In the genomic region with DNA sequence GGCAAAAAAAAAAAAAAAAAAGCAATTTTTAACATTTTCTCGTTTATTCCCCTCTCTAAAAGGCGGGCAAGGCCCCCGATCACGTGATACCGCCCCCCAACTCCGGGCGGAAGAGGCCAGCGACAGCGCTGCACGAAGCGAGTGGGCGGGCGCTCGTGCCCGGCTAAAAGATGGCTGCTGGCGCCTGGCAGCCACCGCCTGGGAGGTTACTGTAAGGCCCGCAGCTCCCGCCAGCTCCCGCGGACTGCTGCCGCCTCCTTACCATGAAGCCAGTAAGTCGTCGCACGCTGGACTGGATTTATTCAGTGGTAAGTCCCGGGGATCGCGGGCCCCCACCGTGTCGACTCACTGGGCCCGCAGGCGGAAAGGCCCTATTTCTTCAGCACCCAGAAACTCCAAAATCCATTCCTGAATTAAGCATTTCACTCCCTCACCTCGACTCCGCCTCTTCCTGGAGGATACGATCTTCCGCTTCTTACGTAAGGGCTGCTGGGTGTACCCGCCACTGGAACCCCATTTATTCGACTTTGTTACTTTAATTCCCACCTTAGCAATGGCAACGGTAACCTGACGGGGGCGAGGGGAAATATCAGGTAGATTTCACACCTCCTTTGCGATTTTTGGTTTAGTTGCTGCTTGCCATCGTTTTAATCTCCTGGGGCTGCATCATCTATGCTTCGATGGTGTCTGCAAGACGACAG, we compare ENCODE assay signal across 8 cellular contexts. TPM values are rescaled to one million over a fixed set of nuclear protein-coding genes. Genes with fewer than 3 reads are reported as not detected.
DNase-seq lines count a peak whose midpoint lies in the region; ATAC-seq, FAIRE-seq and TF ChIP-seq lines count a peak whose summit lies in the region.

A gene with protein sequence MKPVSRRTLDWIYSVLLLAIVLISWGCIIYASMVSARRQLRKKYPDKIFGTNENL (plus strand): TSS at position 156 of the 701 bp plus-strand sequence. CDS start 108 bp downstream, at position 264.
A gene (minus strand): TSS at position 415 of the 701 bp plus-strand sequence. CDS start 150 bp downstream, at position 265.

- H3K4me1 Mint-ChIP-seq in WTC11, result peaks cover 24% of the 10 kb centered on the region

- no peaks in the 10 kb centered on the region for H3K27me3 ChIP-seq in bronchial epithelial cell (ENCODE audit: control insufficient read depth, insufficient read depth, low read length)

- peak within 1 kb of the TSS; percentile 99 for H3K27ac Mint-ChIP-seq in WTC11

- ATAC-seq in GM19025 (IDR thresholded peaks at IDR 0.05; ENCODE audit: low read depth, unreplicated experiment) (peak; percentile 64), HG03280 (IDR thresholded peaks at IDR 0.05; ENCODE audit: unreplicated experiment) (peak; percentile 70), WTC11 (peak; percentile 61)

- no peak for FAIRE-seq in bronchial epithelial cell (lab: Jason Lieb, UNC)

- CTCF ChIA-PET in WTC11 (lab: Charles Lee), result interaction anchor here (0.6 to 4.7 kb wide), 6 partner anchors 20 to 1173 kb away, joined by 3 to 49 read pairs (median 8); a partner anchor contains a TSS

- no peaks in the 10 kb centered on the region for H3K36me3 ChIP-seq in bronchial epithelial cell (ENCODE audit: control insufficient read depth, insufficient read depth, low read length)

- no peaks in the 10 kb centered on the region for H3K27me3 Mint-ChIP-seq in WTC11 (ENCODE audit: low read depth)

- peak; percentile 56 for DNase-seq in AG09319 (ENCODE audit: extremely low read depth, low read depth)
- DNase-seq in NCI-H345 (lab: John Stamatoyannopoulos, UW), result peak; percentile 94
- DNase-seq in WTC11 (ENCODE audit: low spot score), result peak; percentile 88
- DNase-seq in bronchial epithelial cell (ENCODE audit: low read depth), result peak; percentile 85
- peak; percentile 97 for DNase-seq in inferior parietal cortex (ENCODE audit: extremely low spot score)
- DNase-seq in stimulated activated CD4-positive, alpha-beta T cell treated with anti-CD3 and anti-CD28 coated beads, Interleukin-12 subunit alpha, Interleukin-12 subunit beta, amount 100 ng/mL, for 24 hours (ENCODE audit: low read depth in 2 of 2), result peak; percentile 79 to 83

- POLR2A ChIA-PET in WTC11 (lab: Charles Lee), result interaction anchor here (0.6 to 3.8 kb wide), 4 partner anchors 13 to 120 kb away, joined by 3 to 36 read pairs (median 4); a partner anchor contains a TSS

- no peak for TF ChIP-seq CTCF in AG09319 (IDR thresholded peaks at IDR 0.05; ENCODE audit: low read depth, low read length)
- no peak for TF ChIP-seq CTCF in WTC11 (IDR thresholded peaks at IDR 0.05)
- no peak for TF ChIP-seq CTCF in bronchial epithelial cell (IDR thresholded peaks at IDR 0.05; ENCODE audit: insufficient read depth, low read length, severe bottlenecking)

- peaks cover 16% of the 10 kb centered on the region for H3K36me3 Mint-ChIP-seq in WTC11

- peak within 1 kb of the TSS; percentile 63 for H3K4me3 ChIP-seq in bronchial epithelial cell (ENCODE audit: low read depth, low read length)

- H3K4me3 Mint-ChIP-seq in WTC11, result peak within 1 kb of the TSS; percentile 91

- H3K9me3 Mint-ChIP-seq in WTC11, result no peaks in the 10 kb centered on the region

TF ChIP-seq in WTC11, 78 proteins besides CTCF, POLR2A, EP300 and RAD21 (continues in another document):
- TF ChIP-seq, protein P1, sequence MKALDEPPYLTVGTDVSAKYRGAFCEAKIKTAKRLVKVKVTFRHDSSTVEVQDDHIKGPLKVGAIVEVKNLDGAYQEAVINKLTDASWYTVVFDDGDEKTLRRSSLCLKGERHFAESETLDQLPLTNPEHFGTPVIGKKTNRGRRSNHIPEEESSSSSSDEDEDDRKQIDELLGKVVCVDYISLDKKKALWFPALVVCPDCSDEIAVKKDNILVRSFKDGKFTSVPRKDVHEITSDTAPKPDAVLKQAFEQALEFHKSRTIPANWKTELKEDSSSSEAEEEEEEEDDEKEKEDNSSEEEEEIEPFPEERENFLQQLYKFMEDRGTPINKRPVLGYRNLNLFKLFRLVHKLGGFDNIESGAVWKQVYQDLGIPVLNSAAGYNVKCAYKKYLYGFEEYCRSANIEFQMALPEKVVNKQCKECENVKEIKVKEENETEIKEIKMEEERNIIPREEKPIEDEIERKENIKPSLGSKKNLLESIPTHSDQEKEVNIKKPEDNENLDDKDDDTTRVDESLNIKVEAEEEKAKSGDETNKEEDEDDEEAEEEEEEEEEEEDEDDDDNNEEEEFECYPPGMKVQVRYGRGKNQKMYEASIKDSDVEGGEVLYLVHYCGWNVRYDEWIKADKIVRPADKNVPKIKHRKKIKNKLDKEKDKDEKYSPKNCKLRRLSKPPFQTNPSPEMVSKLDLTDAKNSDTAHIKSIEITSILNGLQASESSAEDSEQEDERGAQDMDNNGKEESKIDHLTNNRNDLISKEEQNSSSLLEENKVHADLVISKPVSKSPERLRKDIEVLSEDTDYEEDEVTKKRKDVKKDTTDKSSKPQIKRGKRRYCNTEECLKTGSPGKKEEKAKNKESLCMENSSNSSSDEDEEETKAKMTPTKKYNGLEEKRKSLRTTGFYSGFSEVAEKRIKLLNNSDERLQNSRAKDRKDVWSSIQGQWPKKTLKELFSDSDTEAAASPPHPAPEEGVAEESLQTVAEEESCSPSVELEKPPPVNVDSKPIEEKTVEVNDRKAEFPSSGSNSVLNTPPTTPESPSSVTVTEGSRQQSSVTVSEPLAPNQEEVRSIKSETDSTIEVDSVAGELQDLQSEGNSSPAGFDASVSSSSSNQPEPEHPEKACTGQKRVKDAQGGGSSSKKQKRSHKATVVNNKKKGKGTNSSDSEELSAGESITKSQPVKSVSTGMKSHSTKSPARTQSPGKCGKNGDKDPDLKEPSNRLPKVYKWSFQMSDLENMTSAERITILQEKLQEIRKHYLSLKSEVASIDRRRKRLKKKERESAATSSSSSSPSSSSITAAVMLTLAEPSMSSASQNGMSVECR (CRISPR knock-in tag; IDR thresholded peaks at IDR 0.05; ENCODE audit: borderline replicate concordance), result peak; percentile 88; the same call in 1 of the 2 replicates
- TF ChIP-seq, protein P2, sequence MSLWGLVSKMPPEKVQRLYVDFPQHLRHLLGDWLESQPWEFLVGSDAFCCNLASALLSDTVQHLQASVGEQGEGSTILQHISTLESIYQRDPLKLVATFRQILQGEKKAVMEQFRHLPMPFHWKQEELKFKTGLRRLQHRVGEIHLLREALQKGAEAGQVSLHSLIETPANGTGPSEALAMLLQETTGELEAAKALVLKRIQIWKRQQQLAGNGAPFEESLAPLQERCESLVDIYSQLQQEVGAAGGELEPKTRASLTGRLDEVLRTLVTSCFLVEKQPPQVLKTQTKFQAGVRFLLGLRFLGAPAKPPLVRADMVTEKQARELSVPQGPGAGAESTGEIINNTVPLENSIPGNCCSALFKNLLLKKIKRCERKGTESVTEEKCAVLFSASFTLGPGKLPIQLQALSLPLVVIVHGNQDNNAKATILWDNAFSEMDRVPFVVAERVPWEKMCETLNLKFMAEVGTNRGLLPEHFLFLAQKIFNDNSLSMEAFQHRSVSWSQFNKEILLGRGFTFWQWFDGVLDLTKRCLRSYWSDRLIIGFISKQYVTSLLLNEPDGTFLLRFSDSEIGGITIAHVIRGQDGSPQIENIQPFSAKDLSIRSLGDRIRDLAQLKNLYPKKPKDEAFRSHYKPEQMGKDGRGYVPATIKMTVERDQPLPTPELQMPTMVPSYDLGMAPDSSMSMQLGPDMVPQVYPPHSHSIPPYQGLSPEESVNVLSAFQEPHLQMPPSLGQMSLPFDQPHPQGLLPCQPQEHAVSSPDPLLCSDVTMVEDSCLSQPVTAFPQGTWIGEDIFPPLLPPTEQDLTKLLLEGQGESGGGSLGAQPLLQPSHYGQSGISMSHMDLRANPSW (CRISPR knock-in tag; conservative IDR thresholded peaks at IDR 0.05; ENCODE audit: low read depth), result no peak
- TF ChIP-seq EMX1 (CRISPR knock-in tag; IDR thresholded peaks at IDR 0.05) (no peak), SP1 (CRISPR knock-in tag; conservative IDR thresholded peaks at IDR 0.05) (peak; percentile 90), NFATC4 (CRISPR knock-in tag; IDR thresholded peaks at IDR 0.05) (no peak), FOXP1 (CRISPR knock-in tag; IDR thresholded peaks at IDR 0.05; ENCODE audit: borderline replicate concordance) (peak; percentile 61; the same call in 1 of the 2 replicates)
- TF ChIP-seq, protein P3, sequence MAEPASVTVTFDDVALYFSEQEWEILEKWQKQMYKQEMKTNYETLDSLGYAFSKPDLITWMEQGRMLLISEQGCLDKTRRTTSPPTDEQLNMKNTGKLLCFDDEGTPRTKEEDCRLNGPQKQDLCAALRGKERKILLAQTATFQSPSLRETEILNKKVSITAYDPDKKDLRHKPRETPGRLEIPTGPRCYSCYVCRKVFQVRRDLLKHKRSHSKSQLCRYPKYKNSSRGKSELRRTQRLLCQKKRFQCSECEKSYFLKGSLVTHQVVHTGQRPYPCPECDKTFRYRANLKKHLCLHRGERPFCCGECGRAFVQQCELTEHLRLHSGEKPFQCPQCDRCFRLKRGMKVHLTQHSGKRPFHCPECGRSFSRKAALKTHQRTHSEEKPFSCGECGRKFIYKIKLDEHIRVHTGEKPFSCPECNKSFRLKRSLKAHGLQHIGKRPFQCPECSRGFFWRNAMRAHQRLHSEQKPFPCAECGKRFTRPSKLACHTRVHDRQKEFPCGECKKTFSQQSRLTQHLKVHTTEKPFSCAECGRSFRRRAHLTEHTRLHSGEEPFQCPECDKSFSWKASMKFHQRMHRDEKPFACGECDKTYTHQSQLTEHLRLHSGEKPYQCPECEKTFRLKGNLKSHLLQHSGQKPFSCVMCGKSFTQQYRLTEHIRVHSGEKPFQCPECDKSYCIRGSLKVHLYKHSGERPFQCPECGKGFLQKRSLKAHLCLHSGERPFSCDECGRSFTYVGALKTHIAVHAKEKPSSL (CRISPR knock-in tag; conservative IDR thresholded peaks at IDR 0.05), result 0 out of 2 replicates have a peak, but pooled peaks have one; percentile 58
- TF ChIP-seq, protein P4, sequence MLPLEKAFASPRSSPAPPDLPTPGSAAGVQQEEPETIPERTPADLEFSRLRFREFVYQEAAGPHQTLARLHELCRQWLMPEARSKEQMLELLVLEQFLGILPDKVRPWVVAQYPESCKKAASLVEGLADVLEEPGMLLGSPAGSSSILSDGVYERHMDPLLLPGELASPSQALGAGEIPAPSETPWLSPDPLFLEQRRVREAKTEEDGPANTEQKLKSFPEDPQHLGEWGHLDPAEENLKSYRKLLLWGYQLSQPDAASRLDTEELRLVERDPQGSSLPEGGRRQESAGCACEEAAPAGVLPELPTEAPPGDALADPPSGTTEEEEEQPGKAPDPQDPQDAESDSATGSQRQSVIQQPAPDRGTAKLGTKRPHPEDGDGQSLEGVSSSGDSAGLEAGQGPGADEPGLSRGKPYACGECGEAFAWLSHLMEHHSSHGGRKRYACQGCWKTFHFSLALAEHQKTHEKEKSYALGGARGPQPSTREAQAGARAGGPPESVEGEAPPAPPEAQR (CRISPR knock-in tag; IDR thresholded peaks at IDR 0.05), result no peak

RNA-seq across cellular contexts. Expression of the first gene that starts in this region (rescaled TPM):
- total RNA-seq in WTC11 (2021) (13.6 to 20.5 TPM (median 14.5 TPM) in 3 replicates), bronchial epithelial cell (1.3 and 3.1 TPM in 2 replicates)

RNA-seq across cellular contexts. Expression of the second gene that starts in this region (rescaled TPM):
- total RNA-seq in WTC11 (2021) (23.3 to 26.1 TPM (median 23.7 TPM) in 3 replicates), bronchial epithelial cell (37.9 and 47.5 TPM in 2 replicates)

Comparison
In these comparisons a context has a peak if more than half of its experiments do, and no peak if none do; other contexts are left out.
1. Peak in every context shown above with its lines: DNase-seq, ATAC-seq and H3K4me3 ChIP-seq.